In the genomic region with DNA sequence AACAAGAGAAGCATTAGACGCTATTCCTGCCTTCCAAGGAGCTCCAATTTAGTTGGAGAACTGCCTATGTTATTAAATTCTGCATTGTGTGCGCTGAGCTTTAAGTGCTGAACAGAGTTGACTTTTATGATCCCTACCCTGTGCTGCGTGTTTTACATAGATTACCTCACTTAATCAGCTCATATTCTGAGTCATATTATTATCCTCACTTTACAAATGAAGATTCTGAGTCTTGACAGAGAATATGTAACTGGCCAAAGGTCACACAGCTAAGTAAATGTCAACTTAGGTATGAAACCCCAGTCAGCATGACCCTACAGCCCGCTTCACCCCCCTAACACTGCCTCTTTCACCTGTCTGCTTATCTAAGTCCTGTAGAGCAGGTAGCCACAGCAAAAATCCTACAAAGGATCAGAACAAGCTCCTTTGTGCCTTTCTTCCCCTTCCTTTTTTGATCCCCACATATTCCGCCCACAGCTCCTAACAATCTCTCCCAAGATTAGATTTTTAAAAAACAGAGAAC, we compare ENCODE assay signal across 1 cellular context.
A peak's percentile ranks its signal among the peaks of the same experiment; 100 is the strongest.
TF ChIP-seq lines count a peak whose summit lies in the region.

No MANE protein-coding gene starts in this region.

TF ChIP-seq in HEK293, 187 proteins besides CTCF, POLR2A, EP300 and RAD21 (continued from another document):
- TF ChIP-seq, protein P1, sequence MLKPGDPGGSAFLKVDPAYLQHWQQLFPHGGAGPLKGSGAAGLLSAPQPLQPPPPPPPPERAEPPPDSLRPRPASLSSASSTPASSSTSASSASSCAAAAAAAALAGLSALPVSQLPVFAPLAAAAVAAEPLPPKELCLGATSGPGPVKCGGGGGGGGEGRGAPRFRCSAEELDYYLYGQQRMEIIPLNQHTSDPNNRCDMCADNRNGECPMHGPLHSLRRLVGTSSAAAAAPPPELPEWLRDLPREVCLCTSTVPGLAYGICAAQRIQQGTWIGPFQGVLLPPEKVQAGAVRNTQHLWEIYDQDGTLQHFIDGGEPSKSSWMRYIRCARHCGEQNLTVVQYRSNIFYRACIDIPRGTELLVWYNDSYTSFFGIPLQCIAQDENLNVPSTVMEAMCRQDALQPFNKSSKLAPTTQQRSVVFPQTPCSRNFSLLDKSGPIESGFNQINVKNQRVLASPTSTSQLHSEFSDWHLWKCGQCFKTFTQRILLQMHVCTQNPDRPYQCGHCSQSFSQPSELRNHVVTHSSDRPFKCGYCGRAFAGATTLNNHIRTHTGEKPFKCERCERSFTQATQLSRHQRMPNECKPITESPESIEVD (tag by site-specific recombination; IDR thresholded peaks at IDR 0.05), result peak; percentile 57
- no peak for TF ChIP-seq BCL11B (tag by site-specific recombination; IDR thresholded peaks at IDR 0.05; ENCODE audit: low read depth)
- TF ChIP-seq ZNF701 (tag by site-specific recombination; IDR thresholded peaks at IDR 0.05), result no peak
- no peak for TF ChIP-seq ZNF169 (tag by site-specific recombination; IDR thresholded peaks at IDR 0.05)
- TF ChIP-seq ZNF600 (tag by site-specific recombination; IDR thresholded peaks at IDR 0.05), result 0 out of 2 replicates have a peak, but pooled peaks have one; percentile 26
- TF ChIP-seq, protein P2, sequence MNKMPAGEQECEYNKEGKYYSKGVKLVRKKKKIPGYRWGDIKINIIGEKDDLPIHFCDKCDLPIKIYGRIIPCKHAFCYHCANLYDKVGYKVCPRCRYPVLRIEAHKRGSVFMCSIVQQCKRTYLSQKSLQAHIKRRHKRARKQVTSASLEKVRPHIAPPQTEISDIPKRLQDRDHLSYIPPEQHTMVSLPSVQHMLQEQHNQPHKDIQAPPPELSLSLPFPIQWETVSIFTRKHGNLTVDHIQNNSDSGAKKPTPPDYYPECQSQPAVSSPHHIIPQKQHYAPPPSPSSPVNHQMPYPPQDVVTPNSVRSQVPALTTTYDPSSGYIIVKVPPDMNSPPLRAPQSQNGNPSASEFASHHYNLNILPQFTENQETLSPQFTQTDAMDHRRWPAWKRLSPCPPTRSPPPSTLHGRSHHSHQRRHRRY (tag by site-specific recombination; IDR thresholded peaks at IDR 0.05), result no peak
- TF ChIP-seq, protein P3, sequence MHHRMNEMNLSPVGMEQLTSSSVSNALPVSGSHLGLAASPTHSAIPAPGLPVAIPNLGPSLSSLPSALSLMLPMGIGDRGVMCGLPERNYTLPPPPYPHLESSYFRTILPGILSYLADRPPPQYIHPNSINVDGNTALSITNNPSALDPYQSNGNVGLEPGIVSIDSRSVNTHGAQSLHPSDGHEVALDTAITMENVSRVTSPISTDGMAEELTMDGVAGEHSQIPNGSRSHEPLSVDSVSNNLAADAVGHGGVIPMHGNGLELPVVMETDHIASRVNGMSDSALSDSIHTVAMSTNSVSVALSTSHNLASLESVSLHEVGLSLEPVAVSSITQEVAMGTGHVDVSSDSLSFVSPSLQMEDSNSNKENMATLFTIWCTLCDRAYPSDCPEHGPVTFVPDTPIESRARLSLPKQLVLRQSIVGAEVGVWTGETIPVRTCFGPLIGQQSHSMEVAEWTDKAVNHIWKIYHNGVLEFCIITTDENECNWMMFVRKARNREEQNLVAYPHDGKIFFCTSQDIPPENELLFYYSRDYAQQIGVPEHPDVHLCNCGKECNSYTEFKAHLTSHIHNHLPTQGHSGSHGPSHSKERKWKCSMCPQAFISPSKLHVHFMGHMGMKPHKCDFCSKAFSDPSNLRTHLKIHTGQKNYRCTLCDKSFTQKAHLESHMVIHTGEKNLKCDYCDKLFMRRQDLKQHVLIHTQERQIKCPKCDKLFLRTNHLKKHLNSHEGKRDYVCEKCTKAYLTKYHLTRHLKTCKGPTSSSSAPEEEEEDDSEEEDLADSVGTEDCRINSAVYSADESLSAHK (tag by site-specific recombination; IDR thresholded peaks at IDR 0.05), result no peak
TF ChIP-seq in HEK293: peak in this region for 2.
